8 cellular contexts compared by ENCODE assay signal in genomic region chr16:27318399-27319256, GRCh38. TPM values are rescaled to one million over a fixed set of nuclear protein-coding genes. Genes with fewer than 3 reads are reported as not detected.
DNase-seq lines count a peak whose midpoint lies in the region; ATAC-seq, FAIRE-seq and TF ChIP-seq lines count a peak whose summit lies in the region.

No MANE protein-coding gene starts in this region.

- H3K4me1 Mint-ChIP-seq in MCF 10A (ENCODE audit: insufficient read depth, unreplicated experiment) = peaks cover 66% of the 10 kb centered on the region

- TF ChIP-seq CTCF in MCF 10A (IDR thresholded peaks at IDR 0.05; ENCODE audit: unreplicated experiment) = no peak

- BruUV-seq in MCF 10A (replicated peaks; lab: Mats Ljungman, UMichigan) = no TSS peak

- peaks cover 89% of the 10 kb centered on the region for H3K4me1 ChIP-seq in mononuclear cell (ENCODE audit: insufficient read depth, low read length)

- no peaks in the 10 kb centered on the region for H3K27me3 ChIP-seq in mononuclear cell (ENCODE audit: insufficient read depth, low read length)

- H3K27ac Mint-ChIP-seq in MCF 10A (ENCODE audit: low read depth, unreplicated experiment) = peak overlapping the region; percentile 61

- H3K4me3 ChIP-seq in mononuclear cell (ENCODE audit: low read length) = peak overlapping the region; percentile 14

- CTCF ChIA-PET in MCF 10A (lab: Yijun Ruan, JAX) = interaction anchor here (1.0 to 5.9 kb wide), 5 partner anchors 8 to 140 kb away, joined by 3 to 36 read pairs (median 5); no protein-coding TSS in a partner anchor

- peak in 3 of 5 experiments; percentile 32 to 91 (median 35) for DNase-seq in T-helper 2 cell
- peak; percentile 90 for DNase-seq in MCF 10A (ENCODE audit: unreplicated experiment)
- DNase-seq in stimulated activated naive CD4-positive, alpha-beta T cell (lab: John Stamatoyannopoulos, UW) = peak in 5 of 6 experiments; percentile 34 to 63 (median 49)
- DNase-seq in frontal cortex (ENCODE audit: low spot score in 2 of 2) = no peak
- no peak for DNase-seq in NCI-H2081 treated with DMSO at 0.1 percent for 48 hours (lab: John Stamatoyannopoulos, UW)
- DNase-seq in OCI-M1 (lab: John Stamatoyannopoulos, UW) = no peak

- peaks cover 15% of the 10 kb centered on the region for H3K36me3 Mint-ChIP-seq in MCF 10A (ENCODE audit: insufficient read depth, unreplicated experiment)

- intact Hi-C loops in MCF 10A (cut with micrococcal nuclease) = loop anchor here (5.0 kb wide), 1 partner anchor 39 kb away; no protein-coding TSS in a partner anchor

- FAIRE-seq in frontal cortex (lab: Jason Lieb, UNC) = no peak

- no peaks in the 10 kb centered on the region for H3K9me3 Mint-ChIP-seq in MCF 10A (ENCODE audit: unreplicated experiment)

- H3K4me3 Mint-ChIP-seq in MCF 10A (ENCODE audit: unreplicated experiment) = peak overlapping the region; percentile 67

- no peaks in the 10 kb centered on the region for H3K27me3 Mint-ChIP-seq in MCF 10A (ENCODE audit: insufficient read depth, unreplicated experiment)

- H3K9me3 ChIP-seq in mononuclear cell (ENCODE audit: low read depth, low read length) = no peaks in the 10 kb centered on the region

- peak; percentile 27 for ATAC-seq in GM19452 (IDR thresholded peaks at IDR 0.05; ENCODE audit: unreplicated experiment)

- POLR2A ChIA-PET in MCF 10A (lab: Yijun Ruan, JAX) = interaction anchor here (0.7 to 5.0 kb wide), 8 partner anchors 10 to 79 kb away, joined by 3 to 57 read pairs (median 4); partner anchors contain the start of gene NSMCE1

RNA-seq across cellular contexts. Expression of gene IL4R, which starts 4.9 kb away (rescaled TPM):
- 50.4 and 51.9 TPM in 2 replicates for total RNA-seq in MCF 10A (2022)
- 103 TPM for total RNA-seq in mononuclear cell
- 1.6 TPM for total RNA-seq in frontal cortex

RNA-seq across cellular contexts. Expression of gene NSMCE1, which starts 50.1 kb away (rescaled TPM):
- 106 and 119 TPM in 2 replicates for total RNA-seq in MCF 10A (2022)
- 29.5 TPM for total RNA-seq in mononuclear cell
- total RNA-seq in frontal cortex = 35.1 TPM

Comparison
In these comparisons a context has a peak if more than half of its experiments do, and no peak if none do; other contexts are left out.
1. DNase-seq: peak in T-helper 2 cell (3 of 5), MCF 10A (single experiment) and stimulated activated naive CD4-positive, alpha-beta T cell (5 of 6); none in frontal cortex (0 of 2), NCI-H2081 treated with DMSO at 0.1 percent for 48 hours (single experiment) and OCI-M1 (single experiment).
2. RNA of gene IL4R, which starts 4.9 kb away (total RNA-seq): 103 TPM in mononuclear cell (single experiment) and 50.4 to 51.9 TPM in MCF 10A; 1.6 TPM in frontal cortex (single experiment); every median in the first group is over 10 times any median in the second.